In the genomic region with DNA sequence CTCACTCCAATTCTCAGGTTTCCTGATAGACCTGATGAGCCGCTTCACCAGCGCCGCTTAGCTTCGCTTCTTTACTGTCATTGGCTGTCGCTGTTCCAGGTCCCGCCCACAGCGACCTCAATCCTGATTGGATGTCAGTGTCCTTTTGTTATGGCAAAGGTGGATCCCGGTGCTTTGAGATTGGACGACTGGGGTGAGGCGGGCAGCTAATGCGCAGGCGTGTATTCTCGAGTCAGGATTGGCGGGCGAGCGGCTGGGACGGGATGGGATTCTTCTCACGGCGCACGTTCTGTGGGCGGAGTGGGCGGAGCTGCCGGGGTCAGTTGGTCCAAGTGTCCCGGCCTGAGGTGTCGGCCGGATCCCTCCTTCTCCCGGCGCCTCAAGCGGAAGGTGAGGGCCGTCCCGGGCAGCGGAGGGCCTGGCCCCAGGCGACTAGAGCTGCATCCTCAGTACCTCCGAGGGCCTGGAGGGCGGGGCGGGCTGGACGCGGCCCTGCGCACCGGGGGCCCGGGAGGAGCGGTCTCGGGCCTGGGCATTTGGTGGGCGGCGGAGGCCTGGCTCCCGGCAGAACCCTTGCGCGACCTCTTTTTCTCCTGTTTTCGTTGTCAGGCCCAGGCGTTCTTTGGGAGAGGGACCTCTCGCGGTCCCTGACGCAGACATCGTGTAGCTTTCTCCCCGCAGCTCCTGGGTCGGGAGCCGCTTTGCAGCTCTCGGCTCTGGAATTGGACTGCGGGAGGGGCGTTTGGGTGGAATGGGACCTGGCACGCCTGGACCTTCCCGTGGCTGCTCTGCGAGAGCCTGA, we compare ENCODE assay signal across 8 cellular contexts. TPM values are rescaled to one million over a fixed set of nuclear protein-coding genes. Genes with fewer than 3 reads are reported as not detected.
A peak's percentile ranks its signal among the peaks of the same experiment; 100 is the strongest.
DNase-seq lines count a peak whose midpoint lies in the region; ATAC-seq and TF ChIP-seq lines count a peak whose summit lies in the region.

Gene SCOC (plus strand): TSS at position 319 of the 802 bp plus-strand sequence. CDS start 5,525 bp downstream, outside the sequence.

- in situ Hi-C loops in transverse colon (cut with MboI; ENCODE audit: low pct_ligation_motif_present in 1 of 4, low pct_unique_long_range_greater_than_20kb in 1 of 4, low sequenced_read_pairs in 3 of 4), result loop anchor here in 2 of 4 donors (25.0 kb wide), 1 partner anchor 489 kb away; no protein-coding TSS in a partner anchor

- H3K4me2 ChIP-seq in trophoblast cell (ENCODE audit: low read length), result peak within 1 kb of the TSS; percentile 90

- ATAC-seq in HG02759 (IDR thresholded peaks at IDR 0.05; ENCODE audit: unreplicated experiment), result peak; percentile 93

- peak within 1 kb of the TSS; percentile 18 for H2BK5ac ChIP-seq in trophoblast cell (ENCODE audit: low read depth, low read length, poor library complexity)

- peak within 1 kb of the TSS; percentile 10 for H4K12ac ChIP-seq in trophoblast cell (ENCODE audit: low read depth, low read length)

- H3K18ac ChIP-seq in trophoblast cell (ENCODE audit: low read length), result peak within 1 kb of the TSS; percentile 23

- peak within 1 kb of the TSS; percentile 57 for H2AFZ ChIP-seq in trophoblast cell (ENCODE audit: insufficient read depth, low read length, poor library complexity)

- peaks cover 3% of the 10 kb centered on the region for H3K79me2 ChIP-seq in trophoblast cell (ENCODE audit: control insufficient read depth, insufficient read depth, low read length, poor library complexity)

- H3K27me3 ChIP-seq in trophoblast cell (ENCODE audit: insufficient read depth, low read length), result no peaks in the 10 kb centered on the region
- no peaks in the 10 kb centered on the region for H3K27me3 ChIP-seq in transverse colon

- H3K4me3 ChIP-seq in GM12864 (ENCODE audit: low read depth, low read length) (peak within 1 kb of the TSS; percentile 100), trophoblast cell (ENCODE audit: low read depth, low read length) (peak within 1 kb of the TSS; percentile 94), transverse colon (peak within 1 kb of the TSS; percentile 69 to 96 (median 86))

- H3K9ac ChIP-seq in trophoblast cell (ENCODE audit: low read length), result peak within 1 kb of the TSS; percentile 82

- TF ChIP-seq POLR2A in transverse colon (IDR thresholded peaks at IDR 0.05), result peak; percentile 72

- intact Hi-C loops in cardiac septum (cut with DNase I), result loop anchor here (1.0 to 5.0 kb wide), 3 partner anchors 53 to 384 kb away; partner anchors contain the start of genes CLGN, ELMOD2 and TBC1D9
- intact Hi-C loops in transverse colon (cut with DNase I; ENCODE audit: low total_unique reads), result no loop called here

- peaks cover 2% of the 10 kb centered on the region in 2 experiments for H3K4me1 ChIP-seq in trophoblast cell (ENCODE audit: control insufficient read depth in 1 of 2, insufficient read depth in 2 of 2, low read length in 2 of 2)
- peaks cover 7 to 31% (median 19%) of the 10 kb centered on the region in 4 donors for H3K4me1 ChIP-seq in transverse colon

- H3K9me3 ChIP-seq in trophoblast cell (ENCODE audit: insufficient read depth, low read depth, low read length), result no peaks in the 10 kb centered on the region
- no peaks in the 10 kb centered on the region for H3K9me3 ChIP-seq in transverse colon

- TF ChIP-seq CTCF in GM12864 (IDR thresholded peaks at IDR 0.05; ENCODE audit: low read depth, low read length, missing control alignments), result no peak
- no peak for TF ChIP-seq CTCF in transverse colon (IDR thresholded peaks at IDR 0.05)

- H3K23ac ChIP-seq in trophoblast cell (ENCODE audit: low read length), result no peak within 1 kb of the TSS

- peak within 1 kb of the TSS; percentile 83 for H4K8ac ChIP-seq in trophoblast cell (ENCODE audit: low read depth, low read length)

- peak within 1 kb of the TSS; percentile 38 for H3K4ac ChIP-seq in trophoblast cell (ENCODE audit: low read depth, low read length)

- peak within 1 kb of the TSS; percentile 69 for H3K14ac ChIP-seq in trophoblast cell (ENCODE audit: low read length)

- H2AK5ac ChIP-seq in trophoblast cell (ENCODE audit: low read length), result no peak within 1 kb of the TSS

- DNase-seq in GM12864 (ENCODE audit: low read depth), result peak; percentile 97
- DNase-seq in NCI-H1417 (lab: John Stamatoyannopoulos, UW), result peak; percentile 95 to 100 (median 98)
- DNase-seq in T follicular helper cell (ENCODE audit: low read depth), result peak; percentile 96
- peak; percentile 100 for DNase-seq in cardiac septum (ENCODE audit: low spot score)
- peak; percentile 100 for DNase-seq in trophoblast cell
- DNase-seq in transverse colon, result peak; percentile 99

- no peak within 1 kb of the TSS for H2BK12ac ChIP-seq in trophoblast cell (ENCODE audit: low read length)

- peak within 1 kb of the TSS; percentile 51 for H3K27ac ChIP-seq in adipose tissue (ENCODE audit: low read depth, low read length)
- H3K27ac ChIP-seq in trophoblast cell (ENCODE audit: low read depth, low read length), result peak within 1 kb of the TSS; percentile 78
- peak within 1 kb of the TSS; percentile 96 to 98 (median 97) for H3K27ac ChIP-seq in transverse colon

- H3K79me1 ChIP-seq in trophoblast cell (ENCODE audit: low read length), result peaks cover 7% of the 10 kb centered on the region

- peak within 1 kb of the TSS; percentile 34 for H2BK120ac ChIP-seq in trophoblast cell (ENCODE audit: insufficient read depth, low read length, poor library complexity)

- 0 to 1% (median 0%) methylated on average over 62 to 63 of the region's 63 CpGs for WGBS in adipose tissue, 3 donors
- WGBS in trophoblast cell (ENCODE audit: extremely low coverage, insufficient coverage, insufficient read length), result no CpG with 5 or more reads among the region's 63 CpGs
- 0% methylated on average over 4 to 43 of the region's 63 CpGs for WGBS in transverse colon (ENCODE audit: low coverage in 1 of 2), 2 donors

- H3K36me3 ChIP-seq in trophoblast cell (ENCODE audit: control insufficient read depth in 1 of 2, insufficient read depth in 2 of 2, low read length in 2 of 2) (no peaks in the 10 kb centered on the region), transverse colon (no peaks in the 10 kb centered on the region)

- peak within 1 kb of the TSS; percentile 59 for H4K91ac ChIP-seq in trophoblast cell (ENCODE audit: low read depth, low read length)

- no peak for TF ChIP-seq EP300 in transverse colon (IDR thresholded peaks at IDR 0.05; ENCODE audit: low read depth)

RNA-seq across cellular contexts. Expression of gene SCOC, which starts in this region (rescaled TPM):
- 10 to 100 TPM; 35.1 to 59.3 (median 38.2) TPM for polyA plus RNA-seq in adipose tissue
- total RNA-seq in cardiac septum, result 73.0 TPM
- polyA plus RNA-seq in trophoblast cell (2013), result 36.7 and 38.1 TPM in 2 replicates
- total RNA-seq in transverse colon, result 10 to 100 TPM in 3 of 4 donors, 1 to 10 TPM in 1; 7.2 to 43.4 (median 25.7) TPM

Comparison
In these comparisons a context has a peak if more than half of its experiments do, and no peak if none do; other contexts are left out.
1. Peak in every context shown above with its lines: DNase-seq, ATAC-seq, H3K4me3 ChIP-seq and H3K27ac ChIP-seq.